Comparison of ENCODE assay signal across 8 cellular contexts in genomic region chr1:95117207-95118018, GRCh38. TPM values are rescaled to one million over a fixed set of nuclear protein-coding genes. Genes with fewer than 3 reads are reported as not detected.
DNase-seq lines count a peak whose midpoint lies in the region; ATAC-seq and TF ChIP-seq lines count a peak whose summit lies in the region.

Gene TLCD4 (plus strand): TSS chr1:95117355. CDS start chr1:95143902, 26,547 bp downstream.

- peak; percentile 62 for ATAC-seq in GM19025 (IDR thresholded peaks at IDR 0.05; ENCODE audit: low read depth, unreplicated experiment)
- peak; percentile 68 for ATAC-seq in HG03280 (IDR thresholded peaks at IDR 0.05; ENCODE audit: unreplicated experiment)
- ATAC-seq in upper lobe of right lung: peak; percentile 92

- peaks cover 5% of the 10 kb centered on the region for H3K4me1 Mint-ChIP-seq in activated T-helper 1 cell treated with anti-CD3 and anti-CD28 coated beads, Interleukin-12 subunit alpha, Interleukin-12 subunit beta, Interleukin-2, Interleukin-4 antibody, amounts not matched to agents 30 ng/mL and 10 ng/mL and 1 ng/mL, durations not matched to agents 14 hours and 24 hours and 36 hours (ENCODE audit: low read depth)
- H3K4me1 Mint-ChIP-seq in nephron: peaks cover 28% of the 10 kb centered on the region

- no peak within 1 kb of the TSS for H3K27ac Mint-ChIP-seq in activated T-helper 1 cell treated with anti-CD3 and anti-CD28 coated beads, Interleukin-12 subunit alpha, Interleukin-12 subunit beta, Interleukin-2, Interleukin-4 antibody, amounts not matched to agents 30 ng/mL and 10 ng/mL and 1 ng/mL, durations not matched to agents 14 hours and 24 hours and 36 hours
- peak within 1 kb of the TSS; percentile 67 to 98 (median 90) for H3K27ac Mint-ChIP-seq in nephron

- peak within 1 kb of the TSS; percentile 86 for H3K9ac ChIP-seq in NT2/D1 (ENCODE audit: insufficient read length, low read depth)

- no peaks in the 10 kb centered on the region for H3K9me3 ChIP-seq in AG04450 (ENCODE audit: control insufficient read depth, insufficient read depth, low read length)
- no peaks in the 10 kb centered on the region for H3K9me3 ChIP-seq in NT2/D1 (ENCODE audit: insufficient read depth, low read length)
- no peaks in the 10 kb centered on the region for H3K9me3 ChIP-seq in upper lobe of right lung

- peaks cover 36% of the 10 kb centered on the region for H3K27me3 ChIP-seq in AG04450 (ENCODE audit: control insufficient read depth, insufficient read depth, low read length)
- peaks cover 36% of the 10 kb centered on the region for H3K27me3 ChIP-seq in NT2/D1 (ENCODE audit: insufficient read depth, insufficient read length)
- peaks cover 4% of the 10 kb centered on the region for H3K27me3 ChIP-seq in upper lobe of right lung

- intact Hi-C loops in activated T-helper 1 cell treated with anti-CD3 and anti-CD28 coated beads, Interleukin-12 subunit alpha, Interleukin-12 subunit beta, Interleukin-2, Interleukin-4 antibody, amounts not matched to agents 30 ng/mL and 10 ng/mL and 1 ng/mL, durations not matched to agents 14 hours and 24 hours and 36 hours (cut with micrococcal nuclease): loop anchor here (1.0 to 5.0 kb wide), 2 partner anchors 29 to 115 kb away; partner anchors contain the start of gene RWDD3
- intact Hi-C loops in upper lobe of right lung (cut with DNase I): no loop called here

- H3K27ac ChIP-seq in AG04450 (ENCODE audit: low read depth, low read length) (no peak within 1 kb of the TSS), upper lobe of right lung (peak within 1 kb of the TSS; percentile 68)

- H3K36me3 Mint-ChIP-seq in activated T-helper 1 cell treated with anti-CD3 and anti-CD28 coated beads, Interleukin-12 subunit alpha, Interleukin-12 subunit beta, Interleukin-2, Interleukin-4 antibody, amounts not matched to agents 30 ng/mL and 10 ng/mL and 1 ng/mL, durations not matched to agents 14 hours and 24 hours and 36 hours (ENCODE audit: low read depth): no peaks in the 10 kb centered on the region
- no peaks in the 10 kb centered on the region for H3K36me3 Mint-ChIP-seq in nephron (ENCODE audit: low read depth)

- peaks cover 48% of the 10 kb centered on the region for H3K27me3 Mint-ChIP-seq in activated T-helper 1 cell treated with anti-CD3 and anti-CD28 coated beads, Interleukin-12 subunit alpha, Interleukin-12 subunit beta, Interleukin-2, Interleukin-4 antibody, amounts not matched to agents 30 ng/mL and 10 ng/mL and 1 ng/mL, durations not matched to agents 14 hours and 24 hours and 36 hours (ENCODE audit: insufficient read depth)
- H3K27me3 Mint-ChIP-seq in nephron (ENCODE audit: low read depth): peaks cover 53% of the 10 kb centered on the region

- H3K4me1 ChIP-seq in NT2/D1 (ENCODE audit: insufficient read depth, insufficient read length) (peaks cover 1% of the 10 kb centered on the region), upper lobe of right lung (peaks cover 7% of the 10 kb centered on the region)

- H3K9me3 Mint-ChIP-seq in activated T-helper 1 cell treated with anti-CD3 and anti-CD28 coated beads, Interleukin-12 subunit alpha, Interleukin-12 subunit beta, Interleukin-2, Interleukin-4 antibody, amounts not matched to agents 30 ng/mL and 10 ng/mL and 1 ng/mL, durations not matched to agents 14 hours and 24 hours and 36 hours: no peaks in the 10 kb centered on the region
- H3K9me3 Mint-ChIP-seq in nephron: no peaks in the 10 kb centered on the region

- H3K4me3 ChIP-seq in AG04450 (ENCODE audit: low read depth, low read length) (peak within 1 kb of the TSS; percentile 66), NT2/D1 (ENCODE audit: insufficient read length, low read depth) (peak within 1 kb of the TSS; percentile 70), fibroblast of the aortic adventitia (ENCODE audit: low read depth, low read length) (peak within 1 kb of the TSS; percentile 64), upper lobe of right lung (peak within 1 kb of the TSS; percentile 63)

- TF ChIP-seq CTCF in AG04450 (IDR thresholded peaks at IDR 0.05; ENCODE audit: low read depth, low read length) (no peak), fibroblast of the aortic adventitia (IDR thresholded peaks at IDR 0.05; ENCODE audit: insufficient read depth, low read length) (no peak), nephron (IDR thresholded peaks at IDR 0.05; ENCODE audit: unreplicated experiment in 3 of 3) (no peak), upper lobe of right lung (IDR thresholded peaks at IDR 0.05) (no peak)

- DNase-seq in AG04450 (ENCODE audit: low read depth, low spot score): no peak
- DNase-seq in NT2/D1 (ENCODE audit: low read depth, low spot score): peak; percentile 51
- DNase-seq in activated T-helper 1 cell treated with anti-CD3 and anti-CD28 coated beads, Interleukin-12 subunit alpha, Interleukin-12 subunit beta, Interleukin-2, Interleukin-4 antibody, amounts not matched to agents 30 ng/mL and 10 ng/mL and 1 ng/mL, durations not matched to agents 14 hours and 24 hours and 36 hours (ENCODE audit: low spot score): no peak
- DNase-seq in fibroblast of the aortic adventitia (ENCODE audit: low read depth): peak; percentile 7
- peak; percentile 88 for DNase-seq in upper lobe of right lung

- CTCF ChIA-PET in AG04450 (lab: Charles Lee): interaction anchor here (0.6 to 4.0 kb wide), 3 partner anchors 15 to 117 kb away, joined by 3 to 24 read pairs (median 3); partner anchors contain the start of gene RWDD3

- peak within 1 kb of the TSS; percentile 84 for H3K4me3 Mint-ChIP-seq in activated T-helper 1 cell treated with anti-CD3 and anti-CD28 coated beads, Interleukin-12 subunit alpha, Interleukin-12 subunit beta, Interleukin-2, Interleukin-4 antibody, amounts not matched to agents 30 ng/mL and 10 ng/mL and 1 ng/mL, durations not matched to agents 14 hours and 24 hours and 36 hours
- H3K4me3 Mint-ChIP-seq in nephron: peak within 1 kb of the TSS; percentile 87 to 98 (median 98)

- POLR2A ChIA-PET in AG04450 (lab: Yijun Ruan, JAX): no interaction called here

- H3K36me3 ChIP-seq in NT2/D1 (ENCODE audit: insufficient read depth, insufficient read length, low read length) (no peaks in the 10 kb centered on the region), upper lobe of right lung (no peaks in the 10 kb centered on the region)

RNA-seq across cellular contexts. Expression of gene TLCD4, which starts in this region (rescaled TPM):
- polyA plus RNA-seq in AG04450 (2011; rRNA removed): 0.51 and 0.98 TPM in 2 replicates
- polyA minus RNA-seq in AG04450 (2011; rRNA and poly(A)+ RNA removed): 0.28 and 0.52 TPM in 2 replicates
- total RNA-seq in activated T-helper 1 cell treated with anti-CD3 and anti-CD28 coated beads, Interleukin-12 subunit alpha, Interleukin-12 subunit beta, Interleukin-2, Interleukin-4 antibody, amounts not matched to agents 30 ng/mL and 10 ng/mL and 1 ng/mL, durations not matched to agents 14 hours and 24 hours and 36 hours: 0.02 TPM in 1 of 2 replicates, not detected in the other
- total RNA-seq in fibroblast of the aortic adventitia (ENCODE audit: low replicate concordance) (0.25 and 0.36 TPM in 2 replicates), upper lobe of right lung (13.6 TPM)

Comparison
In these comparisons a context has a peak if more than half of its experiments do, and no peak if none do; other contexts are left out.
1. RNA of gene TLCD4 (total RNA-seq): 13.6 TPM in upper lobe of right lung (single experiment); 0.25 to 0.36 TPM in fibroblast of the aortic adventitia and 0.02 TPM in activated T-helper 1 cell treated with anti-CD3 and anti-CD28 coated beads, Interleukin-12 subunit alpha, Interleukin-12 subunit beta, Interleukin-2, Interleukin-4 antibody, amounts not matched to agents 30 ng/mL and 10 ng/mL and 1 ng/mL, durations not matched to agents 14 hours and 24 hours and 36 hours; every median in the first group is over 10 times any median in the second.
2. Peak in DNase-seq and H3K4me3 ChIP-seq in fibroblast of the aortic adventitia; RNA of the gene not detected or under 1 TPM.
3. DNase-seq: peak in NT2/D1 (single experiment) and upper lobe of right lung (single experiment); none in AG04450 (single experiment) and activated T-helper 1 cell treated with anti-CD3 and anti-CD28 coated beads, Interleukin-12 subunit alpha, Interleukin-12 subunit beta, Interleukin-2, Interleukin-4 antibody, amounts not matched to agents 30 ng/mL and 10 ng/mL and 1 ng/mL, durations not matched to agents 14 hours and 24 hours and 36 hours (single experiment).
4. Peak in every context shown above with its lines, with median percentiles within 50 percentile points of each other: H3K4me3 ChIP-seq and ATAC-seq.